ENCODE assay signal across 13 cellular contexts in genomic region chrX:148070504-148070877, GRCh38.
"Had no signal": no experiment of that assay in that cellular context is flagged by ENCODE, and none has a peak within 500 bp of the region (broad histone marks: within the 10 kb centered on the region; RNA-seq: fewer than 3 reads in every experiment).

No MANE protein-coding gene starts in this region.

- DNase-seq: activated CD4-positive, alpha-beta memory T cell treated with anti-CD3 and anti-CD28 coated beads for 36 hours; activated CD4-positive, alpha-beta T cell treated with anti-CD3 and anti-CD28 coated beads for 1 hour; activated CD8-positive, alpha-beta memory T cell treated with anti-CD3 and anti-CD28 coated beads, Interleukin-2, amount 10 ng/mL, durations not matched to agents 7 days and 5 days; activated naive CD4-positive, alpha-beta T cell treated with anti-CD3 and anti-CD28 coated beads, Interleukin-2, amount 50 U/mL, for 16 hours; activated T-cell treated with anti-CD3 and anti-CD28 coated beads, Interleukin-2, amount 50 U/mL, for 1 hour; mucosa of descending colon; naive thymus-derived CD4-positive, alpha-beta T cell; stimulated activated CD4-positive, alpha-beta T cell treated with anti-CD3 and anti-CD28 coated beads, Interleukin-1b, Interleukin-23, amount 100 ng/mL, for 48 hours; stomach; testis; upper lobe of left lung had no signal

- ATAC-seq: activated CD8-positive, alpha-beta memory T cell treated with anti-CD3 and anti-CD28 coated beads, Interleukin-2, amount 10 ng/mL, durations not matched to agents 7 days and 5 days; esophagus mucosa; left lobe of liver; mucosa of descending colon; naive thymus-derived CD4-positive, alpha-beta T cell had no signal

- H3K4me3 ChIP-seq: mucosa of descending colon, stomach, testis, upper lobe of left lung had no signal
